18 cellular contexts compared by ENCODE assay signal in the genomic region with DNA sequence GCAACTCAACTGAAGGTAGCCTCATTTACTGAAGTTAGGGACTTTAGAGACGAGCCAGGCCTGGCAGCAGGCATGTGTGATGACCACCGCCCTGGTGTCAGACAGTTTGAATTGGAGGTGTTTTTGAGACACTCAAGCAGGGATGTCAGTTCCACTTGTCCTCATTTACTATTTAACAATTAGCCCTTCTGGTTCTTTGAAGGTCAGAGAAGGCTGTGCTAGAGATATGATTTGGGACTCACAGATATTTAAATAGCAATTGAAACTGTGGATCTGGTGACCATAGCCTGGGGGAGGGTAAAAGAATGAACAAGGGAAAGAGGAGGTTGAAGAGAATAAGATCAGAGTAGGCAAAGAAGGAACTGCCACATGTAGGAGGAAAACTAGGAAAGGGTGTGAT.
"Had no signal": no experiment of that assay in that cellular context is flagged by ENCODE, and none has a peak within 500 bp of the region (broad histone marks: within the 10 kb centered on the region; RNA-seq: fewer than 3 reads in every experiment).

No MANE protein-coding gene starts in this region.

- H3K9me3 Mint-ChIP-seq: activated CD4-positive, alpha-beta memory T cell treated with anti-CD3 and anti-CD28 coated beads, Interleukin-2, amount 10 ng/mL, durations not matched to agents 7 days and 5 days; activated naive CD8-positive, alpha-beta T cell treated with anti-CD3 and anti-CD28 coated beads, Interleukin-2, amount 50 U/mL, for 24 hours had no signal

- ATAC-seq: activated CD4-positive, alpha-beta T cell treated with anti-CD3 and anti-CD28 coated beads for 36 hours; activated naive CD8-positive, alpha-beta T cell treated with anti-CD3 and anti-CD28 coated beads, Interleukin-2, amount 50 U/mL, for 24 hours; mucosa of descending colon; naive thymus-derived CD8-positive, alpha-beta T cell; SK-N-SH treated with all-trans-retinoic acid at 6 μM for 48 hours; stimulated activated naive CD8-positive, alpha-beta T cell treated with anti-CD3 and anti-CD28 coated beads, Interleukin-15, Interleukin-2, amounts not matched to agents 100 U/mL and 50 U/mL, for 24 hours had no signal

- DNase-seq: activated CD4-positive, alpha-beta memory T cell treated with anti-CD3 and anti-CD28 coated beads, Interleukin-2, amount 10 ng/mL, durations not matched to agents 7 days and 5 days; activated CD4-positive, alpha-beta T cell treated with anti-CD3 and anti-CD28 coated beads for 36 hours; activated CD8-positive, alpha-beta memory T cell treated with anti-CD3 and anti-CD28 coated beads, Interleukin-2, amount 50 U/mL, for 4 hours; activated naive CD4-positive, alpha-beta T cell treated with Interleukin-2 at 50 U/mL for 16 hours; activated naive CD8-positive, alpha-beta T cell treated with anti-CD3 and anti-CD28 coated beads, Interleukin-2, amount 50 U/mL, for 24 hours; effector memory CD4-positive, alpha-beta T cell; hippocampal formation; kidney glomerular epithelial cell; mucosa of descending colon; naive thymus-derived CD8-positive, alpha-beta T cell; stimulated activated CD4-positive, alpha-beta T cell treated with anti-CD3 and anti-CD28 coated beads, Interleukin-4, amount 100 ng/mL, for 1 hour; stimulated activated CD8-positive, alpha-beta memory T cell treated with anti-CD3 and anti-CD28 coated beads, Interleukin-4, amount 100 ng/mL, for 48 hours; stimulated activated naive CD8-positive, alpha-beta T cell treated with anti-CD3 and anti-CD28 coated beads, Interleukin-15, Interleukin-2, amounts not matched to agents 100 U/mL and 50 U/mL, for 24 hours; upper lobe of left lung had no signal

- H3K4me1 Mint-ChIP-seq: activated CD4-positive, alpha-beta T cell treated with anti-CD3 and anti-CD28 coated beads for 36 hours; activated naive CD8-positive, alpha-beta T cell treated with anti-CD3 and anti-CD28 coated beads, Interleukin-2, amount 50 U/mL, for 24 hours had no signal

- H3K4me1 ChIP-seq: ascending aorta, suprapubic skin, upper lobe of left lung had no signal

- H3K9me3 ChIP-seq: ascending aorta, mucosa of descending colon, suprapubic skin, upper lobe of left lung had no signal

- H3K27ac Mint-ChIP-seq: activated CD4-positive, alpha-beta memory T cell treated with anti-CD3 and anti-CD28 coated beads, Interleukin-2, amount 10 ng/mL, durations not matched to agents 7 days and 5 days; activated CD4-positive, alpha-beta T cell treated with anti-CD3 and anti-CD28 coated beads for 36 hours; activated naive CD8-positive, alpha-beta T cell treated with anti-CD3 and anti-CD28 coated beads, Interleukin-2, amount 50 U/mL, for 24 hours; naive thymus-derived CD8-positive, alpha-beta T cell had no signal

- H3K27ac ChIP-seq: ascending aorta, suprapubic skin, upper lobe of left lung had no signal

- H3K4me3 ChIP-seq: ascending aorta, lung, mucosa of descending colon, suprapubic skin, upper lobe of left lung had no signal

- H3K36me3 ChIP-seq: ascending aorta, suprapubic skin, upper lobe of left lung had no signal

- H3K4me3 Mint-ChIP-seq: activated CD4-positive, alpha-beta memory T cell treated with anti-CD3 and anti-CD28 coated beads, Interleukin-2, amount 10 ng/mL, durations not matched to agents 7 days and 5 days; activated CD4-positive, alpha-beta T cell treated with anti-CD3 and anti-CD28 coated beads for 36 hours; activated naive CD8-positive, alpha-beta T cell treated with anti-CD3 and anti-CD28 coated beads, Interleukin-2, amount 50 U/mL, for 24 hours; naive thymus-derived CD8-positive, alpha-beta T cell had no signal

- H3K27me3 Mint-ChIP-seq: activated CD4-positive, alpha-beta memory T cell treated with anti-CD3 and anti-CD28 coated beads, Interleukin-2, amount 10 ng/mL, durations not matched to agents 7 days and 5 days; activated CD4-positive, alpha-beta T cell treated with anti-CD3 and anti-CD28 coated beads for 36 hours had no signal

- H3K27me3 ChIP-seq: ascending aorta, suprapubic skin, upper lobe of left lung had no signal
